ENCODE assay signal across 27 cellular contexts in genomic region chr13:60439201-60439600, GRCh38.
"Had no signal": no experiment of that assay in that cellular context is flagged by ENCODE, and none has a peak within 500 bp of the region (broad histone marks: within the 10 kb centered on the region; RNA-seq: fewer than 3 reads in every experiment).

No MANE protein-coding gene starts in this region.

- H3K27me3 Mint-ChIP-seq: progenitor cell of endocrine pancreas; stimulated activated memory B cell treated with anti-CD40 and anti-IgM and Interleukin-4, amounts not matched to agents 10 μg/mL and 1 μg/mL and 100 μg/mL, for 72 hours; stimulated activated naive CD8-positive, alpha-beta T cell treated with anti-CD3 and anti-CD28 coated beads, Interleukin-15, amount 100 ng/mL, for 72 hours; type B pancreatic cell had no signal

- H3K9me3 Mint-ChIP-seq: natural killer cell; stimulated activated naive CD8-positive, alpha-beta T cell treated with anti-CD3 and anti-CD28 coated beads, Interleukin-15, amount 100 ng/mL, for 72 hours had no signal

- DNase-seq: natural killer cell; occipital lobe; ovary; posterior cingulate gyrus; psoas muscle; right cardiac atrium; right lobe of liver; sigmoid colon; small intestine; stimulated activated CD4-positive, alpha-beta T cell treated with anti-CD3 and anti-CD28 coated beads, Interleukin-15, amount 100 ng/mL, for 24 hours; stimulated activated CD4-positive, alpha-beta T cell treated with anti-CD3 and anti-CD28 coated beads, Interleukin-2, amount 100 ng/mL, for 24 hours; stimulated activated CD4-positive, alpha-beta T cell treated with anti-CD3 and anti-CD28 coated beads, Interleukin-2, amount 100 ng/mL, for 48 hours; stimulated activated CD4-positive, alpha-beta T cell treated with anti-CD3 and anti-CD28 coated beads, Interleukin-4, amount 100 ng/mL, for 24 hours; stimulated activated naive CD4-positive, alpha-beta T cell; stimulated activated naive CD8-positive, alpha-beta T cell treated with anti-CD3 and anti-CD28 coated beads, Interleukin-15, amount 100 ng/mL, for 72 hours; stimulated activated naive CD8-positive, alpha-beta T cell treated with anti-CD3 and anti-CD28 coated beads, Interleukin-15, Interleukin-2, amounts not matched to agents 100 U/mL and 50 U/mL, for 24 hours; substantia nigra; testis; tibial artery; transverse colon; upper lobe of right lung; uterus had no signal

- H3K4me3 Mint-ChIP-seq: natural killer cell; nephron; neural progenitor cell; stimulated activated memory B cell treated with anti-CD40 and anti-IgM and Interleukin-4, amounts not matched to agents 10 μg/mL and 1 μg/mL and 100 μg/mL, for 72 hours; stimulated activated naive CD8-positive, alpha-beta T cell treated with anti-CD3 and anti-CD28 coated beads, Interleukin-15, amount 100 ng/mL, for 72 hours; type B pancreatic cell had no signal

- H3K27ac Mint-ChIP-seq: natural killer cell; nephron; neural progenitor cell; progenitor cell of endocrine pancreas; stimulated activated memory B cell treated with anti-CD40 and anti-IgM and Interleukin-4, amounts not matched to agents 10 μg/mL and 1 μg/mL and 100 μg/mL, for 72 hours; stimulated activated naive CD8-positive, alpha-beta T cell treated with anti-CD3 and anti-CD28 coated beads, Interleukin-15, amount 100 ng/mL, for 72 hours; type B pancreatic cell had no signal

- ATAC-seq: natural killer cell; psoas muscle; right cardiac atrium; right lobe of liver; stimulated activated memory B cell treated with anti-CD40 and anti-IgM and Interleukin-4, amounts not matched to agents 10 μg/mL and 1 μg/mL and 100 μg/mL, for 72 hours; stimulated activated naive CD8-positive, alpha-beta T cell treated with anti-CD3 and anti-CD28 coated beads, Interleukin-15, amount 100 ng/mL, for 72 hours; stimulated activated naive CD8-positive, alpha-beta T cell treated with anti-CD3 and anti-CD28 coated beads, Interleukin-15, Interleukin-2, amounts not matched to agents 100 U/mL and 50 U/mL, for 24 hours; upper lobe of right lung had no signal

- H3K36me3 Mint-ChIP-seq: natural killer cell; stimulated activated memory B cell treated with anti-CD40 and anti-IgM and Interleukin-4, amounts not matched to agents 10 μg/mL and 1 μg/mL and 100 μg/mL, for 72 hours had no signal

- H3K4me1 Mint-ChIP-seq: neural progenitor cell had no signal

- FAIRE-seq: small intestine had no signal
